1 cellular context compared by ENCODE assay signal in the genomic region with DNA sequence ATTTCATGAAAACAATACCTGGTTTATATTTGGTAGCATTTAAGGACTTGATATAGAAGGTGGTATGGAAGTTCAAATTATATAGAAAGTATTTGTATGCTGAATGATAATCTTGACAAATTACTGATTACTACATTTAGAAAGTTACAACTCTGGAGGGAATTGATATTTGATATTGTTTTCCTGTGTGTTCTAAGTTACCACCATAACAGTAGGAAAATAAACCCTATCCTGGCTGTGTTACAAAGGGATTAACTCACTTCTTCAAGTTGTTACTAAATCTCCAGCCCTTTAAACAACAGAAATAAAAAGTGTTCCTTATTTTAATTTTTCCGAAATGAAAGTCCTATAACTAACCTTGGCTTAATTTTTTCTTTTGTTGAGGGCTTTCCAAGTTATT.
TF ChIP-seq lines count a peak whose summit lies in the region.

No MANE protein-coding gene starts in this region.

TF ChIP-seq in HEK293, 187 proteins besides CTCF, POLR2A, EP300 and RAD21 (continued from another document):
- TF ChIP-seq, protein P1, sequence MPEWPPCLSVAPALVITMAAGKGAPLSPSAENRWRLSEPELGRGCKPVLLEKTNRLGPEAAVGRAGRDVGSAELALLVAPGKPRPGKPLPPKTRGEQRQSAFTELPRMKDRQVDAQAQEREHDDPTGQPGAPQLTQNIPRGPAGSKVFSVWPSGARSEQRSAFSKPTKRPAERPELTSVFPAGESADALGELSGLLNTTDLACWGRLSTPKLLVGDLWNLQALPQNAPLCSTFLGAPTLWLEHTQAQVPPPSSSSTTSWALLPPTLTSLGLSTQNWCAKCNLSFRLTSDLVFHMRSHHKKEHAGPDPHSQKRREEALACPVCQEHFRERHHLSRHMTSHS (tag by site-specific recombination; IDR thresholded peaks at IDR 0.05), result no peak
- peak; percentile 42; the same call in 1 of the 2 replicates for TF ChIP-seq ZXDB (tag by site-specific recombination; IDR thresholded peaks at IDR 0.05)
- TF ChIP-seq, protein P2, sequence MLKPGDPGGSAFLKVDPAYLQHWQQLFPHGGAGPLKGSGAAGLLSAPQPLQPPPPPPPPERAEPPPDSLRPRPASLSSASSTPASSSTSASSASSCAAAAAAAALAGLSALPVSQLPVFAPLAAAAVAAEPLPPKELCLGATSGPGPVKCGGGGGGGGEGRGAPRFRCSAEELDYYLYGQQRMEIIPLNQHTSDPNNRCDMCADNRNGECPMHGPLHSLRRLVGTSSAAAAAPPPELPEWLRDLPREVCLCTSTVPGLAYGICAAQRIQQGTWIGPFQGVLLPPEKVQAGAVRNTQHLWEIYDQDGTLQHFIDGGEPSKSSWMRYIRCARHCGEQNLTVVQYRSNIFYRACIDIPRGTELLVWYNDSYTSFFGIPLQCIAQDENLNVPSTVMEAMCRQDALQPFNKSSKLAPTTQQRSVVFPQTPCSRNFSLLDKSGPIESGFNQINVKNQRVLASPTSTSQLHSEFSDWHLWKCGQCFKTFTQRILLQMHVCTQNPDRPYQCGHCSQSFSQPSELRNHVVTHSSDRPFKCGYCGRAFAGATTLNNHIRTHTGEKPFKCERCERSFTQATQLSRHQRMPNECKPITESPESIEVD (tag by site-specific recombination; IDR thresholded peaks at IDR 0.05), result peak; percentile 90
- TF ChIP-seq OSR2 (tag by site-specific recombination; IDR thresholded peaks at IDR 0.05), result peak; percentile 67; the same call in 1 of the 2 replicates
- TF ChIP-seq ZNF843 (tag by site-specific recombination; IDR thresholded peaks at IDR 0.05), result peak; percentile 74
- TF ChIP-seq, protein P3, sequence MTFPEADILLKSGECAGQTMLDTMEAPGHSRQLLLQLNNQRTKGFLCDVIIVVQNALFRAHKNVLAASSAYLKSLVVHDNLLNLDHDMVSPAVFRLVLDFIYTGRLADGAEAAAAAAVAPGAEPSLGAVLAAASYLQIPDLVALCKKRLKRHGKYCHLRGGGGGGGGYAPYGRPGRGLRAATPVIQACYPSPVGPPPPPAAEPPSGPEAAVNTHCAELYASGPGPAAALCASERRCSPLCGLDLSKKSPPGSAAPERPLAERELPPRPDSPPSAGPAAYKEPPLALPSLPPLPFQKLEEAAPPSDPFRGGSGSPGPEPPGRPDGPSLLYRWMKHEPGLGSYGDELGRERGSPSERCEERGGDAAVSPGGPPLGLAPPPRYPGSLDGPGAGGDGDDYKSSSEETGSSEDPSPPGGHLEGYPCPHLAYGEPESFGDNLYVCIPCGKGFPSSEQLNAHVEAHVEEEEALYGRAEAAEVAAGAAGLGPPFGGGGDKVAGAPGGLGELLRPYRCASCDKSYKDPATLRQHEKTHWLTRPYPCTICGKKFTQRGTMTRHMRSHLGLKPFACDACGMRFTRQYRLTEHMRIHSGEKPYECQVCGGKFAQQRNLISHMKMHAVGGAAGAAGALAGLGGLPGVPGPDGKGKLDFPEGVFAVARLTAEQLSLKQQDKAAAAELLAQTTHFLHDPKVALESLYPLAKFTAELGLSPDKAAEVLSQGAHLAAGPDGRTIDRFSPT (tag by site-specific recombination; IDR thresholded peaks at IDR 0.05), result peak; percentile 62; the same call in 1 of the 2 replicates
